8 cellular contexts compared by ENCODE assay signal in genomic region chr12:6868211-6869048, GRCh38. TPM values are rescaled to one million over a fixed set of nuclear protein-coding genes. Genes with fewer than 3 reads are reported as not detected.
DNase-seq lines count a peak whose midpoint lies in the region; ATAC-seq and TF ChIP-seq lines count a peak whose summit lies in the region.

No MANE protein-coding gene starts in this region.

- H3K27ac ChIP-seq in heart left ventricle = peak overlapping the region; percentile 96 to 100 (median 99)
- peak overlapping the region; percentile 73 to 90 for H3K27ac ChIP-seq in ovary

- peaks cover 0 to 57% (median 49%) of the 10 kb centered on the region in 9 donors for H3K36me3 ChIP-seq in heart left ventricle
- no peaks in the 10 kb centered on the region for H3K36me3 ChIP-seq in ovary

- WGBS in heart left ventricle, 4 donors = 7 to 10% (median 8%) methylated on average over 16 to 22 of the region's 22 CpGs
- WGBS in ovary, 3 donors = 6 to 9% (median 7%) methylated on average over 22 of the region's 22 CpGs

- ATAC-seq in heart left ventricle = no peak
- peak in 2 of 4 experiments; percentile 0 to 1 for ATAC-seq in T-cell (replicated peaks in 1 of 4)

- TF ChIP-seq CTCF in heart left ventricle (IDR thresholded peaks at IDR 0.05) (no peak), ovary (IDR thresholded peaks at IDR 0.05) (no peak), GM13976 (IDR thresholded peaks at IDR 0.05; ENCODE audit: borderline replicate concordance, control extremely low read depth, extremely low read depth, insufficient read depth, missing control alignments) (no peak)

- H3K27me3 ChIP-seq in heart left ventricle (no peaks in the 10 kb centered on the region), ovary (no peaks in the 10 kb centered on the region)

- H3K4me1 ChIP-seq in heart left ventricle = peaks cover 15 to 52% (median 44%) of the 10 kb centered on the region in 12 donors
- no peaks in the 10 kb centered on the region for H3K4me1 ChIP-seq in ovary (ENCODE audit: insufficient read depth)

- no peak for TF ChIP-seq EP300 in ovary (IDR thresholded peaks at IDR 0.05)

- H3K4me3 Mint-ChIP-seq in T-cell = peak overlapping the region; percentile 85 to 89 (median 87)

- H3K9me3 ChIP-seq in heart left ventricle = no peaks in the 10 kb centered on the region
- H3K9me3 ChIP-seq in ovary = no peaks in the 10 kb centered on the region

- DNase-seq in heart left ventricle (peak in 1 of 5 donors; percentile 22), cardiac septum (ENCODE audit: low spot score) (no peak), T-cell (no peak), erythroblast (lab: John Stamatoyannopoulos, UW) (peak; percentile 53 to 64), ovary (no peak), GM13976 (ENCODE audit: low spot score) (no peak), NCI-H748 treated with DMSO at 0.1 percent for 48 hours (lab: John Stamatoyannopoulos, UW) (no peak), NCI-H1436 (lab: John Stamatoyannopoulos, UW) (no peak)

- in situ Hi-C loops in GM13976 (cut with MboI; ENCODE audit: low sequenced_read_pairs, unreplicated experiment) = no loop called here

- POLR2A ChIA-PET in T-cell (lab: Charles Lee) = interaction anchor here in 1 of 2 donors (0.7 kb wide), 1 partner anchor 16 kb away, joined by 3 read pairs; the partner anchor contains the start of gene USP5

- no peaks in the 10 kb centered on the region for H3K9me3 Mint-ChIP-seq in T-cell

- intact Hi-C loops in heart left ventricle (cut with DNase I) (loop anchor here in 2 of 10 donors (5.0 to 10.0 kb wide), 3 partner anchors 96 to 244 kb away; partner anchors contain the start of gene MLF2 (in 2 of the 2)), cardiac septum (cut with DNase I) (no loop called here), ovary (cut with DNase I) (loop anchor here (5.0 to 10.0 kb wide), 2 partner anchors 96 to 99 kb away; no protein-coding TSS in a partner anchor)

- peak overlapping the region; percentile 77 to 100 (median 98) for H3K4me3 ChIP-seq in heart left ventricle
- H3K4me3 ChIP-seq in ovary = peak overlapping the region; percentile 83

- peaks cover 51 to 54% (median 54%) of the 10 kb centered on the region in 3 donors for H3K4me1 Mint-ChIP-seq in T-cell

- peak overlapping the region; percentile 89 for H3K27ac Mint-ChIP-seq in T-cell

- H3K36me3 Mint-ChIP-seq in T-cell = peaks cover 31% of the 10 kb centered on the region

- TF ChIP-seq POLR2A in heart left ventricle (IDR thresholded peaks at IDR 0.05) = no peak
- no peak for TF ChIP-seq POLR2A in erythroblast (IDR thresholded peaks at IDR 0.05; ENCODE audit: low read length)
- TF ChIP-seq POLR2A in ovary (IDR thresholded peaks at IDR 0.05) = no peak

- H3K27me3 Mint-ChIP-seq in T-cell = no peaks in the 10 kb centered on the region

- CTCF ChIA-PET in T-cell (lab: Charles Lee) = interaction anchor here (0.9 to 4.7 kb wide), 14 partner anchors 13 to 277 kb away, joined by 3 to 23 read pairs (median 4); partner anchors contain the start of genes C12orf57 (in 1 of the 2), CDCA3 (in 1 of the 2), RNU7-1 (in 1 of the 2) and USP5 (in 1 of the 2)

RNA-seq across cellular contexts. Expression of gene TPI1, which starts 1.1 kb away (rescaled TPM):
- total RNA-seq in heart left ventricle (1,000 to 10,000 TPM in 1 of 9 donors, 100 to 1,000 TPM in 8; 600 to 1,024 (median 730) TPM), cardiac septum (657 TPM), T-cell (100 to 1,000 TPM; 132 to 208 (median 189) TPM), ovary (100 to 1,000 TPM; 136 to 443 (median 295) TPM)
- polyA plus RNA-seq in heart left ventricle (1,000 to 10,000 TPM in 1 of 2 donors, 100 to 1,000 TPM in 1; 648 to 1,605 TPM), ovary (100 to 1,000 TPM; 267 to 594 TPM)

RNA-seq across cellular contexts. Expression of gene SPSB2, which starts 4.7 kb away (rescaled TPM):
- total RNA-seq in heart left ventricle (1 to 10 TPM; 2.3 to 6.6 (median 3.1) TPM), cardiac septum (4.5 TPM), T-cell (10 to 100 TPM in 3 of 5 donors, 1 to 10 TPM in 2; 6.2 to 25.9 (median 21.8) TPM), ovary (10 to 100 TPM in 3 of 7 donors, 1 to 10 TPM in 4; 5.8 to 14.7 (median 8.5) TPM)
- polyA plus RNA-seq in heart left ventricle (1 to 10 TPM; 4.4 to 4.6 TPM), ovary (1 to 10 TPM in 1 of 2 donors, under 1 TPM in 1; 0.38 to 8.1 TPM)

RNA-seq across cellular contexts. Expression of gene USP5, which starts 16.5 kb away (rescaled TPM):
- total RNA-seq in heart left ventricle (10 to 100 TPM; 42.0 to 96.8 (median 61.6) TPM), cardiac septum (83.5 TPM), T-cell (10 to 100 TPM; 64.2 to 95.8 (median 85.8) TPM), ovary (10 to 100 TPM; 13.9 to 84.3 (median 63.0) TPM)
- polyA plus RNA-seq in heart left ventricle (10 to 100 TPM; 23.4 to 52.8 TPM), ovary (10 to 100 TPM; 23.7 to 30.1 TPM)

RNA-seq across cellular contexts. Expression of gene CDCA3, which starts 17.3 kb away (rescaled TPM):
- total RNA-seq in heart left ventricle (1 to 10 TPM in 1 of 9 donors, under 1 TPM in 7, not detected in 1; 0.44 to 8.3 (median 0.96) TPM), cardiac septum (0.65 TPM), T-cell (1 to 10 TPM; 1.1 to 2.7 (median 2.0) TPM), ovary (1 to 10 TPM in 2 of 7 donors, under 1 TPM in 5; 0.18 to 1.6 (median 0.74) TPM)
- polyA plus RNA-seq in heart left ventricle (under 1 TPM; 0.42 to 0.65 TPM), ovary (1 to 10 TPM in 1 of 2 donors, under 1 TPM in 1; 0.68 to 1.6 TPM)

RNA-seq across cellular contexts. Expression of gene GNB3, which starts 27.7 kb away (rescaled TPM):
- 10 to 100 TPM in 2 of 9 donors, 1 to 10 TPM in 6, under 1 TPM in 1; 0.64 to 12.4 (median 6.2) TPM for total RNA-seq in heart left ventricle
- polyA plus RNA-seq in heart left ventricle = 1 to 10 TPM; 1.9 to 6.2 TPM
- 9.7 TPM for total RNA-seq in cardiac septum
- 1 to 10 TPM in 4 of 5 donors, under 1 TPM in 1; 0.85 to 4.3 (median 3.4) TPM for total RNA-seq in T-cell
- total RNA-seq in ovary = 10 to 100 TPM in 5 of 7 donors, 1 to 10 TPM in 1, under 1 TPM in 1; 0.34 to 15.0 (median 11.0) TPM
- 1 to 10 TPM; 1.8 to 7.8 TPM for polyA plus RNA-seq in ovary

Comparison
In these comparisons a context has a peak if more than half of its experiments do, and no peak if none do; other contexts are left out.
1. DNase-seq: peak in erythroblast (2 of 2); none in cardiac septum (single experiment), T-cell (0 of 34), ovary (0 of 5), GM13976 (single experiment), NCI-H748 treated with DMSO at 0.1 percent for 48 hours (single experiment) and NCI-H1436 (single experiment).